ENCODE assay signal across 19 cellular contexts in genomic region chr7:106281127-106281526, GRCh38. TPM values are rescaled to one million over a fixed set of nuclear protein-coding genes. Genes with fewer than 3 reads are reported as not detected.
DNase-seq lines count a peak whose midpoint lies in the region; ATAC-seq and TF ChIP-seq lines count a peak whose summit lies in the region.
"Had no signal": no experiment of that assay in that cellular context is flagged by ENCODE, and none has a peak within 500 bp of the region (broad histone marks: within the 10 kb centered on the region; RNA-seq: fewer than 3 reads in every experiment).

No MANE protein-coding gene starts in this region.

- peaks cover 15% of the 10 kb centered on the region; the same call in 1 of the 2 replicates for H4K20me1 ChIP-seq in Karpas-422 (ENCODE audit: insufficient read depth, low read depth, low read length)

- no peak overlapping the region for H3K27ac ChIP-seq in Karpas-422 (ENCODE audit: low read length)
- no peak overlapping the region for H3K27ac ChIP-seq in psoas muscle
- H3K27ac ChIP-seq in CD8-positive, alpha-beta memory T cell (ENCODE audit: low read depth, low read length) = no peak overlapping the region
- H3K27ac ChIP-seq: foreskin keratinocyte, parathyroid adenoma, tibial artery had no signal

- CTCF ChIA-PET in activated CD4-positive, alpha-beta T cell treated with anti-CD3 and anti-CD28 coated beads for 36 hours (lab: Charles Lee) = interaction anchor here (0.6 to 1.3 kb wide), 5 partner anchors 11 to 186 kb away, joined by 3 to 5 read pairs (median 3); no protein-coding TSS in a partner anchor
- CTCF ChIA-PET in MCF 10A (lab: Yijun Ruan, JAX) = interaction anchor here (1.0 to 2.2 kb wide), 6 partner anchors 11 to 183 kb away, joined by 3 to 13 read pairs (median 6); no protein-coding TSS in a partner anchor
- CTCF ChIA-PET in CD8-positive, alpha-beta memory T cell (lab: Charles Lee) = no interaction called here

- DNase-seq in activated CD4-positive, alpha-beta T cell treated with anti-CD3 and anti-CD28 coated beads for 36 hours = no peak
- DNase-seq in activated CD4-positive, alpha-beta T cell treated with anti-CD3 and anti-CD28 coated beads for 48 hours = no peak
- DNase-seq in Karpas-422 (no peak), MCF 10A (ENCODE audit: unreplicated experiment) (no peak), psoas muscle (no peak), GM03348 (ENCODE audit: low spot score) (no peak)
- no peak for DNase-seq in CD8-positive, alpha-beta memory T cell
- DNase-seq: DMS79 treated with DMSO at 0.1 percent for 48 hours; foreskin keratinocyte; left lung; NCI-H1048; NCI-H2107; NCI-H748 treated with DMSO at 0.1 percent for 48 hours; stimulated activated CD4-positive, alpha-beta T cell treated with anti-CD3 and anti-CD28 coated beads, Interleukin-4, amount 100 ng/mL, for 24 hours; stimulated activated CD8-positive, alpha-beta memory T cell treated with anti-CD3 and anti-CD28 coated beads, Interleukin-4, amount 100 ng/mL, for 48 hours; tibial artery had no signal

- no peaks in the 10 kb centered on the region for H3K9me2 ChIP-seq in Karpas-422 (replicated peaks; ENCODE audit: insufficient read depth, low read length)

- intact Hi-C loops in activated CD4-positive, alpha-beta T cell treated with anti-CD3 and anti-CD28 coated beads for 36 hours (cut with DNase I, micrococcal nuclease) = loop anchor here (10.0 kb wide), 2 partner anchors 166 to 584 kb away; partner anchors contain the start of genes PIK3CG (in 1 of the 2) and SYPL1 (in 1 of the 2)
- intact Hi-C loops in MCF 10A (cut with micrococcal nuclease) = loop anchor here (5.0 kb wide), 3 partner anchors 86 to 456 kb away; no protein-coding TSS in a partner anchor
- intact Hi-C loops in psoas muscle (cut with DNase I) = loop anchor here (10.0 kb wide), 4 partner anchors 106 to 884 kb away; partner anchors contain the start of gene HBP1 (in 1 of the 2)

- no TSS peak for BruUV-seq in MCF 10A (replicated peaks; lab: Mats Ljungman, UMichigan)

- H3K9me3 Mint-ChIP-seq in activated CD4-positive, alpha-beta T cell treated with anti-CD3 and anti-CD28 coated beads for 36 hours (ENCODE audit: low read depth) = peaks cover under 1% of the 10 kb centered on the region
- no peaks in the 10 kb centered on the region for H3K9me3 Mint-ChIP-seq in MCF 10A (ENCODE audit: unreplicated experiment)
- no peaks in the 10 kb centered on the region for H3K9me3 Mint-ChIP-seq in CD8-positive, alpha-beta memory T cell
- H3K9me3 Mint-ChIP-seq: central memory CD8-positive, alpha-beta T cell had no signal

- peaks cover 78% of the 10 kb centered on the region for H3K36me3 Mint-ChIP-seq in activated CD4-positive, alpha-beta T cell treated with anti-CD3 and anti-CD28 coated beads for 36 hours (ENCODE audit: low read depth)
- peaks cover 65% of the 10 kb centered on the region for H3K36me3 Mint-ChIP-seq in MCF 10A (ENCODE audit: insufficient read depth, unreplicated experiment)
- H3K36me3 Mint-ChIP-seq in CD8-positive, alpha-beta memory T cell = peaks cover 0 to 18% (median 2%) of the 10 kb centered on the region in 3 donors

- ATAC-seq in activated CD4-positive, alpha-beta T cell treated with anti-CD3 and anti-CD28 coated beads for 36 hours = no peak
- ATAC-seq in psoas muscle (no peak), GM21515 (IDR thresholded peaks at IDR 0.05; ENCODE audit: unreplicated experiment) (no peak)
- ATAC-seq: foreskin keratinocyte, left lung had no signal

- peaks cover 54% of the 10 kb centered on the region for H3K4me1 Mint-ChIP-seq in activated CD4-positive, alpha-beta T cell treated with anti-CD3 and anti-CD28 coated beads for 36 hours
- peaks cover 35% of the 10 kb centered on the region for H3K4me1 Mint-ChIP-seq in MCF 10A (ENCODE audit: insufficient read depth, unreplicated experiment)
- peaks cover 28 to 54% (median 42%) of the 10 kb centered on the region in 3 donors for H3K4me1 Mint-ChIP-seq in CD8-positive, alpha-beta memory T cell

- no peaks in the 10 kb centered on the region for H3K27me3 Mint-ChIP-seq in activated CD4-positive, alpha-beta T cell treated with anti-CD3 and anti-CD28 coated beads for 36 hours
- H3K27me3 Mint-ChIP-seq in MCF 10A (ENCODE audit: insufficient read depth, unreplicated experiment) = no peaks in the 10 kb centered on the region
- peaks cover 0 to 3% of the 10 kb centered on the region in 2 donors for H3K27me3 Mint-ChIP-seq in CD8-positive, alpha-beta memory T cell
- H3K27me3 Mint-ChIP-seq: central memory CD8-positive, alpha-beta T cell had no signal

- H3K9ac ChIP-seq in Karpas-422 (ENCODE audit: low read length) = no peak overlapping the region
- H3K9ac ChIP-seq: parathyroid adenoma had no signal

- H3K27ac Mint-ChIP-seq in activated CD4-positive, alpha-beta T cell treated with anti-CD3 and anti-CD28 coated beads for 36 hours = peak overlapping the region; percentile 88
- H3K27ac Mint-ChIP-seq in MCF 10A (ENCODE audit: low read depth, unreplicated experiment) = peak overlapping the region; percentile 98
- no peak overlapping the region for H3K27ac Mint-ChIP-seq in CD8-positive, alpha-beta memory T cell

- TF ChIP-seq CTCF in MCF 10A (IDR thresholded peaks at IDR 0.05; ENCODE audit: unreplicated experiment) = no peak
- TF ChIP-seq CTCF in psoas muscle (IDR thresholded peaks at IDR 0.05) = no peak

- H3K4me2 ChIP-seq in Karpas-422 (ENCODE audit: low read depth, low read length, poor library complexity, severe bottlenecking) = peak overlapping the region; percentile 95

- peaks cover 81% of the 10 kb centered on the region for H3K79me2 ChIP-seq in Karpas-422 (ENCODE audit: low read length)

- peak overlapping the region; percentile 94 for H3K4me3 Mint-ChIP-seq in activated CD4-positive, alpha-beta T cell treated with anti-CD3 and anti-CD28 coated beads for 36 hours
- H3K4me3 Mint-ChIP-seq in MCF 10A (ENCODE audit: unreplicated experiment) = peak overlapping the region; percentile 100
- H3K4me3 Mint-ChIP-seq in CD8-positive, alpha-beta memory T cell = peak overlapping the region in 1 of 7 donors; percentile 39
- H3K4me3 Mint-ChIP-seq: central memory CD8-positive, alpha-beta T cell had no signal

- H3K36me3 ChIP-seq in Karpas-422 (ENCODE audit: insufficient read depth, low read length) (peaks cover 24% of the 10 kb centered on the region), psoas muscle (ENCODE audit: insufficient read depth in 1 of 2, low read depth in 1 of 2) (peaks cover 0 to 16% of the 10 kb centered on the region in 2 donors)
- H3K36me3 ChIP-seq in CD8-positive, alpha-beta memory T cell (ENCODE audit: insufficient read depth, low read length) = no peaks in the 10 kb centered on the region

- H2AFZ ChIP-seq in Karpas-422 (ENCODE audit: low read length) = no peak overlapping the region
- H2AFZ ChIP-seq: parathyroid adenoma had no signal

- peaks cover 51% of the 10 kb centered on the region for H3K4me1 ChIP-seq in Karpas-422 (ENCODE audit: low read length)
- H3K4me1 ChIP-seq in psoas muscle = peaks cover 54% of the 10 kb centered on the region
- peaks cover 22% of the 10 kb centered on the region for H3K4me1 ChIP-seq in CD8-positive, alpha-beta memory T cell (ENCODE audit: insufficient read depth, low read length)
- H3K4me1 ChIP-seq: parathyroid adenoma had no signal

- H3K9me3 ChIP-seq in Karpas-422 (ENCODE audit: low read length) (no peaks in the 10 kb centered on the region), psoas muscle (no peaks in the 10 kb centered on the region)
- no peaks in the 10 kb centered on the region for H3K9me3 ChIP-seq in CD8-positive, alpha-beta memory T cell (ENCODE audit: low read length)
- H3K9me3 ChIP-seq: left lung, tibial artery had no signal

- POLR2A ChIA-PET in activated CD4-positive, alpha-beta T cell treated with anti-CD3 and anti-CD28 coated beads for 36 hours (lab: Charles Lee) = interaction anchor here (0.6 kb wide), 1 partner anchor 983 kb away, joined by 5 read pairs; no protein-coding TSS in a partner anchor
- POLR2A ChIA-PET in MCF 10A (lab: Yijun Ruan, JAX) = interaction anchor here (0.6 to 3.2 kb wide), 18 partner anchors 8 to 887 kb away, joined by 3 to 27 read pairs (median 4); partner anchors contain the start of genes HBP1 and SYPL1
- POLR2A ChIA-PET in CD8-positive, alpha-beta memory T cell (lab: Charles Lee) = no interaction called here

- no peaks in the 10 kb centered on the region for H3K27me3 ChIP-seq in Karpas-422 (ENCODE audit: low read length)
- H3K27me3 ChIP-seq in psoas muscle (ENCODE audit: insufficient read depth in 3 of 3, low read length in 2 of 3) = no peaks in the 10 kb centered on the region
- no peaks in the 10 kb centered on the region for H3K27me3 ChIP-seq in CD8-positive, alpha-beta memory T cell (ENCODE audit: insufficient read depth, low read length, poor library complexity, severe bottlenecking)
- H3K27me3 ChIP-seq: foreskin keratinocyte, left lung, tibial artery had no signal

- H3K4me3 ChIP-seq in Karpas-422 (ENCODE audit: low read length) = no peak overlapping the region
- H3K4me3 ChIP-seq in psoas muscle = peak overlapping the region; percentile 80
- no peak overlapping the region for H3K4me3 ChIP-seq in CD8-positive, alpha-beta memory T cell (ENCODE audit: low read length)

RNA-seq across cellular contexts. Expression of gene NAMPT, which starts 3.7 kb away (rescaled TPM):
- total RNA-seq in activated CD4-positive, alpha-beta T cell treated with anti-CD3 and anti-CD28 coated beads for 36 hours = 1,000 to 10,000 TPM in 1 of 2 experiments, 100 to 1,000 TPM in 1; 825 to 1,205 TPM
- total RNA-seq in Karpas-422 (2014; rRNA removed; shearing (Covaris generic); ENCODE audit: low replicate concordance) = 49.2 and 87.4 TPM in 2 replicates
- total RNA-seq in MCF 10A (2022) (379 and 392 TPM in 2 replicates), psoas muscle (100 to 1,000 TPM in 3 of 4 donors, 10 to 100 TPM in 1; 67.9 to 401 (median 166) TPM)
- 100 to 1,000 TPM in 1 of 3 donors, 10 to 100 TPM in 2; 57.2 to 209 (median 74.0) TPM for polyA plus RNA-seq in psoas muscle
- total RNA-seq in CD8-positive, alpha-beta memory T cell = 100 to 1,000 TPM; 723 to 742 TPM
- 15.9 TPM for polyA plus RNA-seq in CD8-positive, alpha-beta memory T cell

Comparison
In these comparisons a context has a peak if more than half of its experiments do, and no peak if none do; other contexts are left out.
1. H3K27ac Mint-ChIP-seq: peak in activated CD4-positive, alpha-beta T cell treated with anti-CD3 and anti-CD28 coated beads for 36 hours (single experiment) and MCF 10A (single experiment); none in CD8-positive, alpha-beta memory T cell (0 of 8).